Comparison of ENCODE assay signal across 8 cellular contexts in the genomic region with DNA sequence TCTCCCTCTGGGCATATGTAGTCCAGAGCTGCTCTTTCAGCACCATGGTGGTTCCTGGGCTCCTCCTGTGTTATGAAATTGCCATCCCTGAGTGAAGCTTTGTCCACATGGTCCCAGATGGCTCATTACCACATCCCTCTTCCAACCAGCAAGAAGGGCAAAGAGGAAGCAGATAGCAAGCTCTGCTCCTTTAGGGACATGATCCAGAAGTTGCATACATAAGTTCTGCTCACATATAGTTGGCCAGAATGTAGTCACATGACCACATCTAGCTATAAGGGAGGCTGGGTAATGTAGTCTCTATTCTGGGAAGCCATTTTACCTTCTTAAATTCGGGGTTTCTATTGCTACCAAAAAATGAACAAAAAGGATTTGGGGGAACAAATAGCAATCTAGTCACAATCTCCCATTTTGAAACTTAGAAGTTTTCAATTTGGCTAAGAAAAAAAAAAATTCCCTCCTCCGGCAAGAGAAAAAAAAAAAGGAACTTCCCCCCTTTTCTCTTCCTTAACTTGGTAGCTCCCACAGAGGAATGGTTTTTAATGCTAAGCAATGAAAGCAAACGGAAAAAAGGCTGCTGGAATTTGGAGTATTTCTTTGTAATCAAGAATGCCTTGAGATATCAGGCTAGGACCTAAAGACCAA.
DNase-seq lines count a peak whose midpoint lies in the region; ATAC-seq, FAIRE-seq and TF ChIP-seq lines count a peak whose summit lies in the region.

No MANE protein-coding gene starts in this region.

- POLR2A ChIA-PET in CD8-positive, alpha-beta T cell (lab: Charles Lee), result no interaction called here

- H3K27ac ChIP-seq in astrocyte (ENCODE audit: low read depth, low read length) (peak overlapping the region; percentile 3), upper lobe of right lung (no peak overlapping the region)
- no peak overlapping the region for H3K27ac ChIP-seq in CD8-positive, alpha-beta T cell (ENCODE audit: low read depth, low read length)

- peak; percentile 95 for ATAC-seq in upper lobe of right lung
- ATAC-seq in CD8-positive, alpha-beta T cell, result no peak

- H3K4me1 Mint-ChIP-seq in astrocyte (ENCODE audit: low read depth, unreplicated experiment), result no peaks in the 10 kb centered on the region
- H3K4me1 Mint-ChIP-seq in CD8-positive, alpha-beta T cell (ENCODE audit: low read depth), result no peaks in the 10 kb centered on the region

- peak overlapping the region; percentile 39 for H3K9ac ChIP-seq in astrocyte (ENCODE audit: low read length)

- H3K27me3 Mint-ChIP-seq in astrocyte (ENCODE audit: low read depth, unreplicated experiment), result no peaks in the 10 kb centered on the region
- H3K27me3 Mint-ChIP-seq in CD8-positive, alpha-beta T cell (ENCODE audit: low read depth), result no peaks in the 10 kb centered on the region

- H3K4me2 ChIP-seq in astrocyte (ENCODE audit: low read length), result peak overlapping the region; percentile 58

- no peaks in the 10 kb centered on the region for H3K9me3 Mint-ChIP-seq in astrocyte (ENCODE audit: unreplicated experiment)
- H3K9me3 Mint-ChIP-seq in CD8-positive, alpha-beta T cell, result no peaks in the 10 kb centered on the region

- DNase-seq in GM12865 (ENCODE audit: low read depth) (peak; percentile 31), NCI-H146 (lab: John Stamatoyannopoulos, UW) (peak; percentile 14), astrocyte (ENCODE audit: low read depth) (peak; percentile 82), kidney epithelial cell (ENCODE audit: low read depth) (peak; percentile 25), upper lobe of right lung (no peak), cortex of kidney (lab: John Stamatoyannopoulos, UW) (no peak)
- DNase-seq in CD8-positive, alpha-beta T cell, result no peak
- no peak for DNase-seq in stimulated activated CD4-positive, alpha-beta T cell treated with anti-CD3 and anti-CD28 coated beads, Interleukin-15, amount 100 ng/mL, for 24 hours

- H3K36me3 Mint-ChIP-seq in astrocyte (ENCODE audit: low read depth, unreplicated experiment), result no peaks in the 10 kb centered on the region
- H3K36me3 Mint-ChIP-seq in CD8-positive, alpha-beta T cell, result no peaks in the 10 kb centered on the region

- intact Hi-C loops in upper lobe of right lung (cut with DNase I), result no loop called here
- intact Hi-C loops in CD8-positive, alpha-beta T cell (cut with DNase I, micrococcal nuclease), result no loop called here

- H3K4me1 ChIP-seq in astrocyte (ENCODE audit: insufficient read depth, low read length) (no peaks in the 10 kb centered on the region), upper lobe of right lung (no peaks in the 10 kb centered on the region)
- no peaks in the 10 kb centered on the region for H3K4me1 ChIP-seq in CD8-positive, alpha-beta T cell (ENCODE audit: insufficient read depth, low read length)

- H3K4me3 ChIP-seq in GM12865 (ENCODE audit: low read depth, low read length) (no peak overlapping the region), astrocyte (ENCODE audit: insufficient read depth, low read depth, low read length) (peak overlapping the region; percentile 13), kidney epithelial cell (ENCODE audit: low read depth, low read length) (no peak overlapping the region), upper lobe of right lung (no peak overlapping the region)
- no peak overlapping the region for H3K4me3 ChIP-seq in CD8-positive, alpha-beta T cell (ENCODE audit: low read depth, low read length)

- H3K36me3 ChIP-seq in astrocyte (ENCODE audit: insufficient read depth, low read length), result no peaks in the 10 kb centered on the region
- no peaks in the 10 kb centered on the region for H3K36me3 ChIP-seq in kidney epithelial cell (ENCODE audit: control insufficient read depth, insufficient read depth, low read length)
- H3K36me3 ChIP-seq in upper lobe of right lung, result no peaks in the 10 kb centered on the region
- no peaks in the 10 kb centered on the region for H3K36me3 ChIP-seq in CD8-positive, alpha-beta T cell (ENCODE audit: insufficient read depth, low read length)

- TF ChIP-seq CTCF in GM12865 (IDR thresholded peaks at IDR 0.05; ENCODE audit: insufficient read depth, low read depth, low read length, missing control alignments), result no peak
- TF ChIP-seq CTCF in astrocyte (IDR thresholded peaks at IDR 0.05; ENCODE audit: insufficient read depth, low read depth, low read length), result no peak
- TF ChIP-seq CTCF in kidney epithelial cell (IDR thresholded peaks at IDR 0.05; ENCODE audit: insufficient read depth, low read length, poor library complexity, severe bottlenecking), result no peak
- no peak for TF ChIP-seq CTCF in upper lobe of right lung (IDR thresholded peaks at IDR 0.05)
- TF ChIP-seq CTCF in CD8-positive, alpha-beta T cell (IDR thresholded peaks at IDR 0.05), result no peak

- no peak overlapping the region for H3K4me3 Mint-ChIP-seq in astrocyte (ENCODE audit: unreplicated experiment)
- H3K4me3 Mint-ChIP-seq in CD8-positive, alpha-beta T cell, result no peak overlapping the region

- no peaks in the 10 kb centered on the region for H3K79me2 ChIP-seq in astrocyte (ENCODE audit: insufficient read depth, low read length)

- peak; percentile 23 for FAIRE-seq in astrocyte (lab: Jason Lieb, UNC)

- H3K9me3 ChIP-seq in astrocyte (ENCODE audit: insufficient read depth, low read depth, low read length) (no peaks in the 10 kb centered on the region), upper lobe of right lung (no peaks in the 10 kb centered on the region)
- no peaks in the 10 kb centered on the region for H3K9me3 ChIP-seq in CD8-positive, alpha-beta T cell (ENCODE audit: low read length)

- peak overlapping the region; percentile 83 for H3K27ac Mint-ChIP-seq in astrocyte (ENCODE audit: unreplicated experiment)
- H3K27ac Mint-ChIP-seq in CD8-positive, alpha-beta T cell, result no peak overlapping the region

- H2AFZ ChIP-seq in astrocyte (ENCODE audit: low read depth, low read length), result peak overlapping the region; percentile 53

- CTCF ChIA-PET in CD8-positive, alpha-beta T cell (lab: Charles Lee), result no interaction called here

- no peaks in the 10 kb centered on the region for H4K20me1 ChIP-seq in astrocyte (ENCODE audit: insufficient read depth, low read length)

- H3K27me3 ChIP-seq in astrocyte (ENCODE audit: insufficient read depth, low read length) (no peaks in the 10 kb centered on the region), kidney epithelial cell (ENCODE audit: control insufficient read depth, insufficient read depth, low read length) (no peaks in the 10 kb centered on the region), upper lobe of right lung (no peaks in the 10 kb centered on the region)
- H3K27me3 ChIP-seq in CD8-positive, alpha-beta T cell (ENCODE audit: insufficient read depth, low read length), result no peaks in the 10 kb centered on the region

Comparison
In these comparisons a context has a peak if more than half of its experiments do, and no peak if none do; other contexts are left out.
1. DNase-seq: peak in GM12865 (single experiment), NCI-H146 (single experiment), astrocyte (single experiment) and kidney epithelial cell (single experiment); none in upper lobe of right lung (single experiment), CD8-positive, alpha-beta T cell (0 of 7), stimulated activated CD4-positive, alpha-beta T cell treated with anti-CD3 and anti-CD28 coated beads, Interleukin-15, amount 100 ng/mL, for 24 hours (single experiment) and cortex of kidney (single experiment).